In the genomic region with DNA sequence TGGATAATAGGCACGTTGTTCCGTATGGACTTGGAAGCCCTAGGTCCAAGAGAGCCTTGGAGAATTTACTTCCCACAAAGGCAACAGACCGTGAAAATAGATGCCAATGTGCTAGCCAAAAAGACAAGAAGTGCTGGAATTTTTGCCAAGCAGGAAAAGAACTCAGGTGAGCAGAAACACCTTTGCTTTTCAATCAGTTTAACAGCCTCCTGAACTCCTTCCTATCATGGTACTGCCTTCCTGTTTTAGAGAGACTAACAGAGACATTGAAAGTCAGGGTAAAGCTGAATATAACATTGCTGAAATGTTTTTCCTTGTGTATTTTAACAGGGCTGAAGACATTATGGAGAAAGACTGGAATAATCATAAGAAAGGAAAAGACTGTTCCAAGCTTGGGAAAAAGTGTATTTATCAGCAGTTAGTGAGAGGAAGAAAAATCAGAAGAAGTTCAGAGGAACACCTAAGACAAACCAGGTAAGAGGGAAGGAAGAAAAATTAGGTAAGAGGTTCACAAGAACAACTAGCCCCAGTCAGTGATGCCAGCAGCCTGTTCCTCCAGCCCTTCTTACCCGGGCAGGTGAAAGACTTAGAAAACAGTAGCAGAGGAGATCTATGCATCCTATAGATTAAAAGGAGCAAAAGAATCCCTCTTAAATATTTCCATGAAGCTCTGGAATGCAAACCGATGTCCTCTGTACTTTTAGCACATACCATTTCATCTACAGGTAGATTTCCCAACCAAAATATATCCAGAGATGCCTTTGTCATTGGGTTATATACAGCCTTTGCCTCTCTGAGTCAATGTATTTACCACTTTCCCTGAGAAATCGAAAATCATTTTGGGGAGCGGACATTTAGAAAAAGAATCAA, we compare ENCODE assay signal across 29 cellular contexts. TPM values are rescaled to one million over a fixed set of nuclear protein-coding genes. Genes with fewer than 3 reads are reported as not detected.
DNase-seq lines count a peak whose midpoint lies in the region; ATAC-seq and TF ChIP-seq lines count a peak whose summit lies in the region.
"Had no signal": no experiment of that assay in that cellular context is flagged by ENCODE, and none has a peak within 500 bp of the region (broad histone marks: within the 10 kb centered on the region; RNA-seq: fewer than 3 reads in every experiment).

No MANE protein-coding gene starts in this region.

- TF ChIP-seq POLR2A in heart left ventricle (IDR thresholded peaks at IDR 0.05) (no peak), esophagus muscularis mucosa (IDR thresholded peaks at IDR 0.05; ENCODE audit: low read depth) (no peak)

- intact Hi-C loops in left ventricle myocardium inferior (cut with micrococcal nuclease) (loop anchor here (5.0 kb wide), 1 partner anchor 308 kb away; no protein-coding TSS in a partner anchor), heart left ventricle (cut with DNase I) (loop anchor here in 8 of 10 donors (2.0 to 10.0 kb wide), 6 partner anchors 101 to 642 kb away; no protein-coding TSS in a partner anchor), esophagus muscularis mucosa (cut with DNase I) (no loop called here)

- peak overlapping the region; percentile 68 for H3K4me3 ChIP-seq in left ventricle myocardium inferior
- peak overlapping the region in 5 of 12 donors; percentile 2 to 62 (median 45) for H3K4me3 ChIP-seq in heart left ventricle
- H3K4me3 ChIP-seq in esophagus muscularis mucosa, result peak overlapping the region in 3 of 4 donors; percentile 21 to 57 (median 50)
- H3K4me3 ChIP-seq in MG63, result no peak overlapping the region
- H3K4me3 ChIP-seq: adrenal gland, ovary, thyroid gland had no signal

- no peak for TF ChIP-seq EP300 in esophagus muscularis mucosa (IDR thresholded peaks at IDR 0.05)

- H3K36me3 ChIP-seq in left ventricle myocardium inferior (no peaks in the 10 kb centered on the region), heart left ventricle (peaks cover 0 to 15% (median 0%) of the 10 kb centered on the region in 9 donors), esophagus muscularis mucosa (peaks cover 0 to 14% (median 0%) of the 10 kb centered on the region in 4 donors), MG63 (peaks cover 59% of the 10 kb centered on the region)
- H3K36me3 ChIP-seq: adrenal gland, ovary, right atrium auricular region, thyroid gland had no signal

- WGBS in heart left ventricle, 4 donors, result 76 to 83% (median 79%) methylated on average over 7 of the region's 7 CpGs
- WGBS in esophagus muscularis mucosa, result 87% methylated on average over 7 of the region's 7 CpGs

- no peaks in the 10 kb centered on the region for H3K9me3 Mint-ChIP-seq in osteocyte (ENCODE audit: unreplicated experiment)
- H3K9me3 Mint-ChIP-seq in activated CD8-positive, alpha-beta memory T cell treated with anti-CD3 and anti-CD28 coated beads, Interleukin-2, amount 10 ng/mL, durations not matched to agents 7 days and 5 days (ENCODE audit: low read depth), result no peaks in the 10 kb centered on the region
- H3K9me3 Mint-ChIP-seq: CD8-positive, alpha-beta T cell; natural killer cell treated with Interleukin-12 subunit alpha and Interleukin-12 subunit beta and Interleukin-15 and Interleukin-18, amount 100 ng/mL, for 72 hours had no signal

- H3K9me3 ChIP-seq in left ventricle myocardium inferior (replicated peaks), result no peaks in the 10 kb centered on the region
- H3K9me3 ChIP-seq in heart left ventricle, result no peaks in the 10 kb centered on the region
- no peaks in the 10 kb centered on the region for H3K9me3 ChIP-seq in esophagus muscularis mucosa
- H3K9me3 ChIP-seq in MG63, result no peaks in the 10 kb centered on the region
- H3K9me3 ChIP-seq: adrenal gland, ovary, Peyer's patch, right atrium auricular region, thyroid gland had no signal

- no peak for DNase-seq in left ventricle myocardium inferior
- no peak for DNase-seq in heart left ventricle
- DNase-seq in esophagus muscularis mucosa (ENCODE audit: extremely low spot score), result no peak
- no peak for DNase-seq in osteocyte (ENCODE audit: extremely low spot score, unreplicated experiment)
- DNase-seq in activated CD8-positive, alpha-beta memory T cell treated with anti-CD3 and anti-CD28 coated beads, Interleukin-2, amount 10 ng/mL, durations not matched to agents 7 days and 5 days, result no peak
- no peak for DNase-seq in LoVo (ENCODE audit: low spot score)
- no peak for DNase-seq in MG63
- DNase-seq in SHP77 treated with DMSO at 0.1 percent for 48 hours (lab: John Stamatoyannopoulos, UW), result no peak
- DNase-seq: activated CD4-positive, alpha-beta T cell treated with anti-CD3 and anti-CD28 coated beads for 1 hour; activated naive CD4-positive, alpha-beta T cell; activated T-cell treated with anti-CD3 and anti-CD28 coated beads, Interleukin-2, amount 50 U/mL, for 1 hour; adrenal gland; CD8-positive, alpha-beta T cell; cortex of kidney; DMS53; NCI-H1694 treated with DMSO at 0.1 percent for 48 hours; NCI-H2171 treated with DMSO at 0.1 percent for 48 hours; NCI-H524 treated with DMSO at 0.1 percent for 48 hours; NK-92 treated with Interleukin-12 subunit alpha and Interleukin-12 subunit beta, amount 100 ng/mL, for 24 hours; ovary; stimulated activated CD4-positive, alpha-beta T cell treated with anti-CD3 and anti-CD28 coated beads, Interleukin-12 subunit alpha, Interleukin-12 subunit beta, amount 100 ng/mL, for 4 hours; stimulated activated CD4-positive, alpha-beta T cell treated with anti-CD3 and anti-CD28 coated beads, Interleukin-4, amount 100 ng/mL, for 24 hours; stimulated activated naive CD4-positive, alpha-beta T cell; thyroid gland had no signal

- no peaks in the 10 kb centered on the region for H3K27me3 Mint-ChIP-seq in osteocyte (ENCODE audit: unreplicated experiment)
- peaks cover 56% of the 10 kb centered on the region for H3K27me3 Mint-ChIP-seq in activated CD8-positive, alpha-beta memory T cell treated with anti-CD3 and anti-CD28 coated beads, Interleukin-2, amount 10 ng/mL, durations not matched to agents 7 days and 5 days

- H3K27ac ChIP-seq in left ventricle myocardium inferior (replicated peaks) (no peak overlapping the region), heart left ventricle (no peak overlapping the region), esophagus muscularis mucosa (replicated peaks in 1 of 4) (no peak overlapping the region)
- H3K27ac ChIP-seq: KMS-11, ovary, right atrium auricular region, thyroid gland had no signal

- no peak for ATAC-seq in heart left ventricle
- ATAC-seq in activated CD8-positive, alpha-beta memory T cell treated with anti-CD3 and anti-CD28 coated beads, Interleukin-2, amount 10 ng/mL, durations not matched to agents 7 days and 5 days, result no peak
- ATAC-seq: CD8-positive, alpha-beta T cell; natural killer cell treated with Interleukin-12 subunit alpha and Interleukin-12 subunit beta and Interleukin-15 and Interleukin-18, amount 100 ng/mL, for 72 hours had no signal

- H3K4me1 ChIP-seq in left ventricle myocardium inferior, result peaks cover 27% of the 10 kb centered on the region
- peaks cover 0 to 29% (median 9%) of the 10 kb centered on the region in 12 donors for H3K4me1 ChIP-seq in heart left ventricle
- H3K4me1 ChIP-seq in esophagus muscularis mucosa, result peaks cover 7 to 25% (median 24%) of the 10 kb centered on the region in 4 donors

- peak overlapping the region; percentile 94 for H3K27ac Mint-ChIP-seq in osteocyte (ENCODE audit: unreplicated experiment)
- no peak overlapping the region for H3K27ac Mint-ChIP-seq in activated CD8-positive, alpha-beta memory T cell treated with anti-CD3 and anti-CD28 coated beads, Interleukin-2, amount 10 ng/mL, durations not matched to agents 7 days and 5 days
- H3K27ac Mint-ChIP-seq: CD8-positive, alpha-beta T cell; natural killer cell treated with Interleukin-12 subunit alpha and Interleukin-12 subunit beta and Interleukin-15 and Interleukin-18, amount 100 ng/mL, for 72 hours had no signal

- peaks cover 72% of the 10 kb centered on the region for H3K4me1 Mint-ChIP-seq in osteocyte (ENCODE audit: unreplicated experiment)
- H3K4me1 Mint-ChIP-seq in activated CD8-positive, alpha-beta memory T cell treated with anti-CD3 and anti-CD28 coated beads, Interleukin-2, amount 10 ng/mL, durations not matched to agents 7 days and 5 days, result peaks cover 12% of the 10 kb centered on the region

- TF ChIP-seq CTCF in left ventricle myocardium inferior (IDR thresholded peaks at IDR 0.05; ENCODE audit: borderline replicate concordance) (no peak), heart left ventricle (IDR thresholded peaks at IDR 0.05) (no peak), esophagus muscularis mucosa (IDR thresholded peaks at IDR 0.05) (no peak), osteocyte (IDR thresholded peaks at IDR 0.05) (no peak)

- H3K27me3 ChIP-seq in left ventricle myocardium inferior (ENCODE audit: low read depth) (peaks cover 29% of the 10 kb centered on the region), heart left ventricle (peaks cover 0 to 15% (median 4%) of the 10 kb centered on the region in 9 donors), esophagus muscularis mucosa (peaks cover 0 to 22% (median 0%) of the 10 kb centered on the region in 4 donors), MG63 (no peaks in the 10 kb centered on the region)
- H3K27me3 ChIP-seq: adrenal gland, ovary, Peyer's patch, right atrium auricular region had no signal

- H3K36me3 Mint-ChIP-seq in osteocyte (ENCODE audit: unreplicated experiment), result peaks cover 16% of the 10 kb centered on the region
- no peaks in the 10 kb centered on the region for H3K36me3 Mint-ChIP-seq in activated CD8-positive, alpha-beta memory T cell treated with anti-CD3 and anti-CD28 coated beads, Interleukin-2, amount 10 ng/mL, durations not matched to agents 7 days and 5 days
- H3K36me3 Mint-ChIP-seq: natural killer cell treated with Interleukin-12 subunit alpha and Interleukin-12 subunit beta and Interleukin-15 and Interleukin-18, amount 100 ng/mL, for 72 hours had no signal

- CTCF ChIA-PET in activated CD8-positive, alpha-beta memory T cell treated with anti-CD3 and anti-CD28 coated beads, Interleukin-2, amount 10 ng/mL, durations not matched to agents 7 days and 5 days (lab: Charles Lee), result no interaction called here

- no peak overlapping the region for H3K4me3 Mint-ChIP-seq in osteocyte (ENCODE audit: unreplicated experiment)
- no peak overlapping the region for H3K4me3 Mint-ChIP-seq in activated CD8-positive, alpha-beta memory T cell treated with anti-CD3 and anti-CD28 coated beads, Interleukin-2, amount 10 ng/mL, durations not matched to agents 7 days and 5 days
- H3K4me3 Mint-ChIP-seq: CD8-positive, alpha-beta T cell; natural killer cell treated with Interleukin-12 subunit alpha and Interleukin-12 subunit beta and Interleukin-15 and Interleukin-18, amount 100 ng/mL, for 72 hours had no signal

RNA-seq across cellular contexts. Expression of gene EDN1, which starts 4.0 kb away (rescaled TPM):
- total RNA-seq in left ventricle myocardium inferior (5.9 TPM), heart left ventricle (10 to 100 TPM in 1 of 9 donors, 1 to 10 TPM in 8; 1.0 to 11.6 (median 3.2) TPM), esophagus muscularis mucosa (10 to 100 TPM in 3 of 4 donors, 1 to 10 TPM in 1; 5.4 to 29.1 (median 23.0) TPM), osteocyte (10.9 and 13.2 TPM in 2 replicates)
- 1 to 10 TPM; 4.1 to 6.9 TPM for polyA plus RNA-seq in heart left ventricle
- not detected for total RNA-seq in activated CD8-positive, alpha-beta memory T cell treated with anti-CD3 and anti-CD28 coated beads, Interleukin-2, amount 10 ng/mL, durations not matched to agents 7 days and 5 days
- total RNA-seq in MG63 (2014; rRNA removed; shearing (Covaris generic); ENCODE audit: low replicate concordance), result 23.2 and 26.8 TPM in 2 replicates
- total RNA-seq: SK-MEL-5 had no signal
